19 cellular contexts compared by ENCODE assay signal in the genomic region with DNA sequence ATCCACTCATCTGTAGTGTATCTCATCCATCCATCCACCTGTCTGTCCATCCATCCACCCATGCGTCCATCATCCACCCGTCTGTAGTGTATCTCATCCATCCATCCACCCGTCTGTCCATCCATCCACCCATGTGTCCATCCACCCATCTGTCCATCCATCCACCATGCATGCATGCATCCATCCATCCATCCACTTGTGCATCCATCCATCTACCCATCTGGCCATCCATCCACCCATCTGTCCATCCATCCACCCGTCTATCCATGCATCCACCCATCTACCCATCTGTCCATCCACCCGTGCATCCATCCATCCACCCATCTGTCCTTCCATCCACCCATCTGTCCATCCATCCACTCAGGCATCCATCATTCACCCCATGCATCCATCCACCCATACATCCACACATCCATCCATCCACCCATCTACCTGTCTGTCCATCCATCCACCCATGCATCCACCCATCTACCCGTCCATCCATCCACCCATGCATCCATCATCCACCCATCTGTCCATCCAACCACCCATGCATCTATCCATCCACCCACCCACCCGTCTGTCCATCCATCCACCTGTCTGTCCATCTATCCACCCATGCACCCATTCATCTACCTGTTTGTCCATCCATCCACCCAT. TPM values are rescaled to one million over a fixed set of nuclear protein-coding genes. Genes with fewer than 3 reads are reported as not detected.
DNase-seq lines count a peak whose midpoint lies in the region; ATAC-seq and TF ChIP-seq lines count a peak whose summit lies in the region.
"Had no signal": no experiment of that assay in that cellular context is flagged by ENCODE, and none has a peak within 500 bp of the region (broad histone marks: within the 10 kb centered on the region; RNA-seq: fewer than 3 reads in every experiment).

No MANE protein-coding gene starts in this region.

- H3K36me3 Mint-ChIP-seq in H9 (ENCODE audit: insufficient read depth in 1 of 3, low read depth in 3 of 3), result peaks cover 17 to 20% (median 19%) of the 10 kb centered on the region in 3 experiments
- peaks cover 21% of the 10 kb centered on the region for H3K36me3 Mint-ChIP-seq in central memory CD8-positive, alpha-beta T cell (ENCODE audit: insufficient read depth)

- H3K18ac ChIP-seq in H9 (ENCODE audit: insufficient read length, low read depth, low read length), result no peak overlapping the region
- no peak overlapping the region for H3K18ac ChIP-seq in neuronal stem cell (ENCODE audit: low read length)

- H2AK5ac ChIP-seq in H9 (ENCODE audit: insufficient read length, low read length) (no peak overlapping the region), neuronal stem cell (ENCODE audit: low read depth, low read length) (no peak overlapping the region)

- H3K79me2 ChIP-seq in H9 (ENCODE audit: insufficient read depth, low read length), result no peaks in the 10 kb centered on the region

- no peaks in the 10 kb centered on the region for H3K23me2 ChIP-seq in H9 (ENCODE audit: insufficient read length, low read depth, low read length, poor library complexity, severe bottlenecking)

- ATAC-seq in central memory CD8-positive, alpha-beta T cell (replicated peaks; ENCODE audit: extremely low read depth, poor library complexity, severe bottlenecking), result no peak
- no peak for ATAC-seq in HG03159 (IDR thresholded peaks at IDR 0.05; ENCODE audit: unreplicated experiment)

- WGBS in H9 (ENCODE audit: extremely low coverage, insufficient read length, low lambda C conversion rate), result no CpG with 5 or more reads among the region's 7 CpGs
- WGBS in neuronal stem cell (ENCODE audit: extremely low coverage in 2 of 2, insufficient read length in 2 of 2, insufficient replicate concordance in 1 of 2), 2 donors, result no CpG with 5 or more reads among the region's 7 CpGs

- no peak overlapping the region for H3K27ac ChIP-seq in BLaER1
- no peak overlapping the region for H3K27ac ChIP-seq in H9 (ENCODE audit: insufficient read length, low read depth, low read length)
- no peak overlapping the region for H3K27ac ChIP-seq in neuronal stem cell (replicated peaks; ENCODE audit: low read length)

- no peak overlapping the region for H3K14ac ChIP-seq in H9 (ENCODE audit: insufficient read depth, low read length)
- H3K14ac ChIP-seq in neuronal stem cell (ENCODE audit: low read length), result no peak overlapping the region

- no peak overlapping the region for H3T11ph ChIP-seq in H9 (ENCODE audit: low read length)

- peaks cover 49% of the 10 kb centered on the region for H4K20me1 ChIP-seq in BLaER1
- H4K20me1 ChIP-seq in H9 (ENCODE audit: control insufficient read depth, insufficient read depth, insufficient read length), result no peaks in the 10 kb centered on the region

- no peak overlapping the region for H3K23ac ChIP-seq in H9 (ENCODE audit: insufficient read length, low read depth, low read length)
- H3K23ac ChIP-seq in neuronal stem cell (ENCODE audit: low read depth, low read length, poor library complexity), result peak overlapping the region; percentile 29

- H4K91ac ChIP-seq in H9 (ENCODE audit: insufficient read length, low read depth, low read length) (no peak overlapping the region), neuronal stem cell (ENCODE audit: low read depth, low read length, poor library complexity) (no peak overlapping the region)

- H2BK20ac ChIP-seq in H9 (ENCODE audit: low read depth, low read length, poor library complexity, severe bottlenecking), result no peak overlapping the region

- H2BK5ac ChIP-seq in H9 (ENCODE audit: insufficient read length, low read length) (no peak overlapping the region), neuronal stem cell (ENCODE audit: low read length) (no peak overlapping the region)

- TF ChIP-seq CTCF in H9 (conservative IDR thresholded peaks at IDR 0.05), result no peak

- H3K4ac ChIP-seq in H9 (ENCODE audit: low read depth, low read length) (no peak overlapping the region), neuronal stem cell (ENCODE audit: low read length) (no peak overlapping the region)

- H3K9me3 ChIP-seq in BLaER1, result peaks cover 23% of the 10 kb centered on the region
- peaks cover 15% of the 10 kb centered on the region for H3K9me3 ChIP-seq in H9 (ENCODE audit: control insufficient read depth, low read depth, low read length)
- H3K9me3 ChIP-seq in neuronal stem cell (replicated peaks in 1 of 2; ENCODE audit: control insufficient read depth in 2 of 2, insufficient read depth in 1 of 2, low read depth in 1 of 2, low read length in 2 of 2), result peaks cover 20 to 29% of the 10 kb centered on the region in 2 donors
- H3K9me3 ChIP-seq: MG63, SK-N-SH had no signal

- H2AFZ ChIP-seq in H9 (ENCODE audit: low read length) (no peak overlapping the region), neuronal stem cell (ENCODE audit: low read length) (no peak overlapping the region)

- peaks cover 36% of the 10 kb centered on the region for H3K36me3 ChIP-seq in BLaER1
- peaks cover 0 to 14% of the 10 kb centered on the region in 2 donors for H3K36me3 ChIP-seq in neuronal stem cell (replicated peaks in 1 of 2; ENCODE audit: control insufficient read depth in 2 of 2, insufficient read depth in 2 of 2, low read length in 2 of 2)
- H3K36me3 ChIP-seq: MG63 had no signal

- H3K9me3 Mint-ChIP-seq in H9, result peaks cover 16 to 17% of the 10 kb centered on the region in 2 experiments
- peaks cover 9% of the 10 kb centered on the region for H3K9me3 Mint-ChIP-seq in central memory CD8-positive, alpha-beta T cell

- H2BK12ac ChIP-seq in H9 (ENCODE audit: insufficient read length, low read depth, low read length) (no peak overlapping the region), neuronal stem cell (ENCODE audit: low read length) (no peak overlapping the region)

- H3K4me3 Mint-ChIP-seq in H9, result no peak overlapping the region
- H3K4me3 Mint-ChIP-seq in central memory CD8-positive, alpha-beta T cell, result peak overlapping the region; percentile 13

- peaks cover 88% of the 10 kb centered on the region for H3K4me1 ChIP-seq in BLaER1
- H3K4me1 ChIP-seq in H9 (ENCODE audit: insufficient read depth, low read length), result no peaks in the 10 kb centered on the region
- H3K4me1 ChIP-seq in neuronal stem cell (ENCODE audit: control insufficient read depth in 2 of 2, insufficient read depth in 1 of 2, low read depth in 1 of 2, low read length in 2 of 2), result peaks cover 0 to 2% of the 10 kb centered on the region in 2 donors

- H2BK120ac ChIP-seq in H9 (ENCODE audit: low read depth, low read length, poor library complexity, severe bottlenecking) (no peak overlapping the region), neuronal stem cell (ENCODE audit: low read depth, low read length) (no peak overlapping the region)

- peak overlapping the region; percentile 8 for H4K8ac ChIP-seq in H9 (replicated peaks; ENCODE audit: insufficient read length, low read depth, low read length)
- peak overlapping the region; percentile 88 for H4K8ac ChIP-seq in neuronal stem cell (ENCODE audit: low read depth, low read length)

- no peak overlapping the region for H3K9ac ChIP-seq in BLaER1
- H3K9ac ChIP-seq in H9 (ENCODE audit: extremely low read depth, insufficient read length, low read length), result no peak overlapping the region
- peak overlapping the region; percentile 32 for H3K9ac ChIP-seq in neuronal stem cell (ENCODE audit: low read depth, low read length, poor library complexity)
- H3K9ac ChIP-seq: SK-N-SH had no signal

- no peaks in the 10 kb centered on the region for H3K27me3 ChIP-seq in BLaER1
- H3K27me3 ChIP-seq in H9 (ENCODE audit: insufficient read depth, low read length), result peaks cover 3% of the 10 kb centered on the region; the same call in 1 of the 2 replicates
- H3K27me3 ChIP-seq in neuronal stem cell (ENCODE audit: control insufficient read depth in 3 of 3, insufficient read depth in 3 of 3, low read depth in 1 of 3, low read length in 3 of 3), result no peaks in the 10 kb centered on the region
- H3K27me3 ChIP-seq: MG63 had no signal

- no peak overlapping the region; a peak in 1 of 7 replicates for H3K27ac Mint-ChIP-seq in H9
- H3K27ac Mint-ChIP-seq in central memory CD8-positive, alpha-beta T cell (ENCODE audit: low read depth), result no peak overlapping the region

- no peak overlapping the region for H4K5ac ChIP-seq in H9 (ENCODE audit: insufficient read length, low read depth, low read length)

- no peaks in the 10 kb centered on the region for H3K79me1 ChIP-seq in H9 (ENCODE audit: insufficient read depth, low read depth, low read length, poor library complexity, severe bottlenecking)
- peaks cover 4% of the 10 kb centered on the region for H3K79me1 ChIP-seq in neuronal stem cell (ENCODE audit: low read depth, low read length)

- H3K4me2 ChIP-seq in BLaER1 (peak overlapping the region; percentile 87), H9 (ENCODE audit: insufficient read depth, insufficient read length, low read length) (no peak overlapping the region), neuronal stem cell (ENCODE audit: insufficient read depth, low read length, poor library complexity, severe bottlenecking) (no peak overlapping the region)
- H3K4me2 ChIP-seq: SK-N-SH had no signal

- H3K56ac ChIP-seq in H9 (ENCODE audit: insufficient read length, low read depth, low read length), result no peak overlapping the region

- H2BK15ac ChIP-seq in H9 (ENCODE audit: low read depth, low read length) (no peak overlapping the region), neuronal stem cell (ENCODE audit: low read length) (no peak overlapping the region)

- peaks cover 64% of the 10 kb centered on the region for H3K27me3 Mint-ChIP-seq in H9 (ENCODE audit: low read depth)
- no peaks in the 10 kb centered on the region for H3K27me3 Mint-ChIP-seq in central memory CD8-positive, alpha-beta T cell

- H3K4me1 Mint-ChIP-seq in H9, result no peaks in the 10 kb centered on the region; a peak in 1 of 4 replicates
- peaks cover 25% of the 10 kb centered on the region for H3K4me1 Mint-ChIP-seq in central memory CD8-positive, alpha-beta T cell

- DNase-seq in H9 (no peak), neuronal stem cell (ENCODE audit: low spot score) (no peak), H4 (ENCODE audit: low spot score) (no peak), GF-D8 (lab: John Stamatoyannopoulos, UW) (no peak)
- DNase-seq in central memory CD8-positive, alpha-beta T cell (ENCODE audit: low spot score in 2 of 2), result no peak
- DNase-seq: EL; HCEC 1CT; MG63; NCI-H1048; NCI-H1436; NCI-H1930; NCI-H2227 treated with DMSO at 0.1 percent for 48 hours; NCI-H524; NCI-H774; NK-92 treated with Interleukin-12 subunit alpha and Interleukin-12 subunit beta, amount 100 ng/mL, for 24 hours; SIG-M5; SK-N-SH had no signal

- H3K4me3 ChIP-seq in BLaER1, result no peak overlapping the region
- H3K4me3 ChIP-seq in neuronal stem cell (ENCODE audit: low read length in 2 of 2), result peak overlapping the region in 1 of 2 donors; percentile 49
- H3K4me3 ChIP-seq: MG63 had no signal

RNA-seq across cellular contexts. Expression of a gene that starts 28.5 kb away (rescaled TPM):
- 90.8 and 92.3 TPM in 2 replicates for total RNA-seq in H9 (2021)
- 61.7 TPM for polyA plus RNA-seq in neuronal stem cell (2013, experiment 1 of 2)
- polyA plus RNA-seq in neuronal stem cell (2013, experiment 2 of 2), result 70.1 TPM
- total RNA-seq in H4 (2014; rRNA removed; shearing (Covaris generic)), result 1.5 and 1.8 TPM in 2 replicates

Comparison
In these comparisons a context has a peak if more than half of its experiments do, and no peak if none do; other contexts are left out.
1. RNA of a gene that starts 28.5 kb away (total RNA-seq): 90.8 to 92.3 TPM in H9; 1.5 to 1.8 TPM in H4; every median in the first group is over 10 times any median in the second.